31 cellular contexts compared by ENCODE assay signal in the genomic region with DNA sequence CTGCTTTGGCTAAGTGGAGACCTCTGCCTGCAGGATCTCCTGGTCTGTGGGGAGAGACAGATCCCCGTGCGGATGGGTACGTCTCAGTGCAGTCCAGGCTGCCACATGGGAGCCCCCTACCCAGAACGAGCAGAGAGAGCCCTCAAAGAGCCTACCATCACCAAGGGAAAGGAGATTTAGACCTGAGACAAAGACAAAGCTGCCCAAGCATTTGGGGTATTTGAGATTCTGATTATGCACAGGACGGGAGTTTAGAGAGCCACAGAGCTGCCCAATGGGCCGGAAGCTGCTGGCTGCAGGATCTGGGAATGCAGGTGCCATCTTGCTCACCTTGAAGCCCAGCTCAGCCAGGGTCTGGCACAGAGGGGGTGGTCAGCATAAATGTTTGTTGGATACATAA.
"Had no signal": no experiment of that assay in that cellular context is flagged by ENCODE, and none has a peak within 500 bp of the region (broad histone marks: within the 10 kb centered on the region; RNA-seq: fewer than 3 reads in every experiment).

No MANE protein-coding gene starts in this region.

- H3K36me3 ChIP-seq: adrenal gland had no signal

- H3K4me1 Mint-ChIP-seq: activated CD4-positive, alpha-beta T cell treated with anti-CD3 and anti-CD28 coated beads for 36 hours; activated CD4-positive, alpha-beta T cell treated with anti-CD3 and anti-CD28 coated beads, Interleukin-2, amount 10 ng/mL, durations not matched to agents 24 days and 14 days; activated CD8-positive, alpha-beta memory T cell treated with anti-CD3 and anti-CD28 coated beads, Interleukin-2, amount 10 ng/mL, durations not matched to agents 7 days and 5 days; activated naive CD4-positive, alpha-beta T cell treated with anti-CD3 and anti-CD28 coated beads, Interleukin-2, amount 50 U/mL, for 24 hours; activated naive CD8-positive, alpha-beta T cell treated with anti-CD3 and anti-CD28 coated beads for 36 hours; activated naive CD8-positive, alpha-beta T cell treated with anti-CD3 and anti-CD28 coated beads, Interleukin-2, amount 50 U/mL, for 24 hours had no signal

- H3K27ac Mint-ChIP-seq: activated CD4-positive, alpha-beta memory T cell treated with anti-CD3 and anti-CD28 coated beads for 36 hours; activated CD4-positive, alpha-beta T cell treated with anti-CD3 and anti-CD28 coated beads for 36 hours; activated CD4-positive, alpha-beta T cell treated with anti-CD3 and anti-CD28 coated beads, Interleukin-2, amount 10 ng/mL, durations not matched to agents 24 days and 14 days; activated CD8-positive, alpha-beta memory T cell treated with anti-CD3 and anti-CD28 coated beads, Interleukin-2, amount 10 ng/mL, durations not matched to agents 7 days and 5 days; activated CD8-positive, alpha-beta T cell treated with anti-CD3 and anti-CD28 coated beads, Interleukin-2, amount 10 ng/mL, durations not matched to agents 7 days and 5 days; activated naive CD4-positive, alpha-beta T cell treated with anti-CD3 and anti-CD28 coated beads for 36 hours; activated naive CD4-positive, alpha-beta T cell treated with anti-CD3 and anti-CD28 coated beads, Interleukin-2, amount 50 U/mL, for 24 hours; activated naive CD8-positive, alpha-beta T cell treated with anti-CD3 and anti-CD28 coated beads for 36 hours; activated naive CD8-positive, alpha-beta T cell treated with anti-CD3 and anti-CD28 coated beads, Interleukin-2, amount 50 U/mL, for 24 hours; activated T-helper 1 cell treated with anti-CD3 and anti-CD28 coated beads, Interleukin-12 subunit alpha, Interleukin-12 subunit beta, Interleukin-2, Interleukin-4 antibody, amounts not matched to agents 30 ng/mL and 10 ng/mL and 1 ng/mL, durations not matched to agents 14 hours and 24 hours and 36 hours; activated T-helper 2 cell treated with anti-CD3 and anti-CD28 coated beads, Interferon-gamma antibody, Interleukin-2, Interleukin-4, amounts not matched to agents 10 μg/mL and 5 μg/mL and 100 μg/mL, durations not matched to agents 14 hours and 24 hours and 36 hours; T-helper 17 cell; T-helper 2 cell treated with Interferon-gamma antibody and Interleukin-4, amounts not matched to agents 5 μg/mL and 100 μg/mL, for 36 hours had no signal

- H3K4me3 Mint-ChIP-seq: activated CD4-positive, alpha-beta memory T cell treated with anti-CD3 and anti-CD28 coated beads for 36 hours; activated CD4-positive, alpha-beta T cell treated with anti-CD3 and anti-CD28 coated beads for 36 hours; activated CD4-positive, alpha-beta T cell treated with anti-CD3 and anti-CD28 coated beads, Interleukin-2, amount 10 ng/mL, durations not matched to agents 24 days and 14 days; activated CD8-positive, alpha-beta memory T cell treated with anti-CD3 and anti-CD28 coated beads, Interleukin-2, amount 10 ng/mL, durations not matched to agents 7 days and 5 days; activated CD8-positive, alpha-beta T cell treated with anti-CD3 and anti-CD28 coated beads, Interleukin-2, amount 10 ng/mL, durations not matched to agents 7 days and 5 days; activated naive CD4-positive, alpha-beta T cell treated with anti-CD3 and anti-CD28 coated beads for 36 hours; activated naive CD4-positive, alpha-beta T cell treated with anti-CD3 and anti-CD28 coated beads, Interleukin-2, amount 50 U/mL, for 24 hours; activated naive CD8-positive, alpha-beta T cell treated with anti-CD3 and anti-CD28 coated beads for 36 hours; activated naive CD8-positive, alpha-beta T cell treated with anti-CD3 and anti-CD28 coated beads, Interleukin-2, amount 50 U/mL, for 24 hours; activated T-helper 1 cell treated with anti-CD3 and anti-CD28 coated beads, Interleukin-12 subunit alpha, Interleukin-12 subunit beta, Interleukin-2, Interleukin-4 antibody, amounts not matched to agents 30 ng/mL and 10 ng/mL and 1 ng/mL, durations not matched to agents 14 hours and 24 hours and 36 hours; T-helper 17 cell; T-helper 2 cell treated with Interferon-gamma antibody and Interleukin-4, amounts not matched to agents 5 μg/mL and 100 μg/mL, for 36 hours had no signal

- DNase-seq: activated CD4-positive, alpha-beta memory T cell treated with anti-CD3 and anti-CD28 coated beads for 36 hours; activated CD4-positive, alpha-beta T cell treated with anti-CD3 and anti-CD28 coated beads for 36 hours; activated CD4-positive, alpha-beta T cell treated with anti-CD3 and anti-CD28 coated beads, Interleukin-2, amount 10 ng/mL, durations not matched to agents 24 days and 14 days; activated CD4-positive, CD25-positive, alpha-beta regulatory T cell; activated CD4-positive, CD25-positive, alpha-beta regulatory T cell treated with anti-CD3 and anti-CD28 coated beads, Interleukin-2, amount 50 U/mL, for 72 hours; activated CD8-positive, alpha-beta memory T cell treated with anti-CD3 and anti-CD28 coated beads, Interleukin-2, amount 10 ng/mL, durations not matched to agents 7 days and 5 days; activated CD8-positive, alpha-beta memory T cell treated with anti-CD3 and anti-CD28 coated beads, Interleukin-2, amount 50 U/mL, for 4 hours; activated CD8-positive, alpha-beta T cell treated with anti-CD3 and anti-CD28 coated beads, Interleukin-2, amount 10 ng/mL, durations not matched to agents 7 days and 5 days; activated effector memory CD4-positive, alpha-beta T cell treated with anti-CD3 and anti-CD28 coated beads, Interleukin-2, amount 50 U/mL, for 16 hours; activated naive CD4-positive, alpha-beta T cell treated with anti-CD3 and anti-CD28 coated beads for 36 hours; activated naive CD8-positive, alpha-beta T cell treated with anti-CD3 and anti-CD28 coated beads for 36 hours; activated naive CD8-positive, alpha-beta T cell treated with anti-CD3 and anti-CD28 coated beads, Interleukin-2, amount 50 U/mL, for 24 hours; activated T-cell treated with anti-CD3 and anti-CD28 coated beads, Interleukin-2, amount 50 U/mL, for 1 hour; activated T-cell treated with anti-CD3 and anti-CD28 coated beads, Interleukin-2, amount 50 U/mL, for 48 hours; adrenal gland; amygdala; aorta; body of pancreas; caudate nucleus; cortex of kidney; dermis blood vessel endothelial cell; effector CD8-positive, alpha-beta T cell; foreskin fibroblast; T-helper 1 cell; T-helper 17 cell; T1000 had no signal

- H3K4me3 ChIP-seq: adrenal gland, body of pancreas had no signal

- H3K9me3 Mint-ChIP-seq: activated T-helper 2 cell treated with anti-CD3 and anti-CD28 coated beads, Interferon-gamma antibody, Interleukin-2, Interleukin-4, amounts not matched to agents 10 μg/mL and 5 μg/mL and 100 μg/mL, durations not matched to agents 14 hours and 24 hours and 36 hours had no signal

- H3K9me3 ChIP-seq: adrenal gland, body of pancreas had no signal

- H3K27me3 ChIP-seq: adrenal gland, body of pancreas had no signal

- ATAC-seq: activated CD4-positive, alpha-beta T cell treated with anti-CD3 and anti-CD28 coated beads for 36 hours; activated CD8-positive, alpha-beta memory T cell treated with anti-CD3 and anti-CD28 coated beads, Interleukin-2, amount 10 ng/mL, durations not matched to agents 7 days and 5 days; activated CD8-positive, alpha-beta T cell treated with anti-CD3 and anti-CD28 coated beads, Interleukin-2, amount 10 ng/mL, durations not matched to agents 7 days and 5 days; activated naive CD8-positive, alpha-beta T cell treated with anti-CD3 and anti-CD28 coated beads, Interleukin-2, amount 50 U/mL, for 24 hours; body of pancreas; T-helper 17 cell had no signal

- H3K36me3 Mint-ChIP-seq: activated CD4-positive, alpha-beta memory T cell treated with anti-CD3 and anti-CD28 coated beads for 36 hours; activated CD8-positive, alpha-beta memory T cell treated with anti-CD3 and anti-CD28 coated beads, Interleukin-2, amount 10 ng/mL, durations not matched to agents 7 days and 5 days; activated naive CD4-positive, alpha-beta T cell treated with anti-CD3 and anti-CD28 coated beads, Interleukin-2, amount 50 U/mL, for 24 hours; activated naive CD8-positive, alpha-beta T cell treated with anti-CD3 and anti-CD28 coated beads for 36 hours had no signal

- H3K4me1 ChIP-seq: adrenal gland, body of pancreas had no signal

- H3K27ac ChIP-seq: epithelial cell of prostate had no signal

- H3K27me3 Mint-ChIP-seq: activated CD4-positive, alpha-beta T cell treated with anti-CD3 and anti-CD28 coated beads, Interleukin-2, amount 10 ng/mL, durations not matched to agents 24 days and 14 days; activated CD8-positive, alpha-beta memory T cell treated with anti-CD3 and anti-CD28 coated beads, Interleukin-2, amount 10 ng/mL, durations not matched to agents 7 days and 5 days had no signal
